ENCODE assay signal across 8 cellular contexts in the genomic region with DNA sequence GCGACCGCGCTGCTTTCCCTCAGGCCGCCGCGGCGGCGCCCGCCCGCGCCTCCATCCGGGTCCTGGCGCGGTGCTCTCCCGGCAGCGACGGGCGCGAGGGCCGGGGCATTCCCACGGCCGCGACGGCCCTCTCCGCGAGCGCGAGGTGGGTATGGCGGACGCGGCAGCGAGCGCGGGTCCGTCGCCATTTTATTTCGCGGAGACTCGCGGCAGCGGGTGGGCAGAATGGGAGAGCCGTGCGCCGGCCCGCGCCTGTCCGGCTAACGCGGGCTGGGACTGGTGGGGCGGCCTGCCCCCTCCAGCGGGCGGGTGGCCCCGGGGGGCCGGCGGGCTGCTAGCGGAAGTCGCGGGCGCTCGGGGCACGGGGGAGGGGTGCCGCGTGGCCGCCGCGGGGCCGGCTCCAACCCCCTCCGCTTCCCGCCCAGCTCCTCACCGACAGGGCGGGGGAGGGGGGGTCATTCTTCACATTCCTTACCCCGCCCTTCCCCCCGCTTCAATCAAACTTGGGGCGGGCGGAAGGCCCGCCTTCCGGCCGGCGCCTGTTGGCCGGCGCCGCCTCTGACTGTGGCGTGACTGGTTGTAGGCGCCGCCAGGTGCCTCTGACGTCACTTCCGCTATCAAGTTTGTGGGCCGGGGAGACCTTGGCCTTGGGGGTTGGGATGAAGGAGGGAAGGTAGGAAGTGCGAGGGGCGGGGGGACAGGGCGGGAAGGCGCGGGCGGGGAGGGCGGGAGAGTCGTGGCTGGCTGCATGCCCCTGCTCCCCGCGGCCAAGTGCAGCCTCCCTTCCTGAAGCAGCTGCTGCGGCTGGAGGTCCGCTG.
DNase-seq lines count a peak whose midpoint lies in the region; ATAC-seq and TF ChIP-seq lines count a peak whose summit lies in the region.

No MANE protein-coding gene starts in this region.

- no peaks in the 10 kb centered on the region for H3K36me3 ChIP-seq in prostate gland
- no peaks in the 10 kb centered on the region for H3K36me3 ChIP-seq in urinary bladder (ENCODE audit: insufficient read depth)

- peak overlapping the region; percentile 95 to 98 for H3K4me3 ChIP-seq in prostate gland
- peak overlapping the region; percentile 97 for H3K4me3 ChIP-seq in urinary bladder (ENCODE audit: low read depth, low read length)

- WGBS in prostate gland: 0% methylated on average over 27 of the region's 100 CpGs
- WGBS in urinary bladder: under 1% methylated on average over 100 of the region's 100 CpGs

- peak; percentile 80 for TF ChIP-seq POLR2A in GM15510 (IDR thresholded peaks at IDR 0.05; ENCODE audit: borderline replicate concordance, extremely low read depth, insufficient read length)
- peak; percentile 95 for TF ChIP-seq POLR2A in prostate gland (IDR thresholded peaks at IDR 0.05)

- TF ChIP-seq CTCF in prostate gland (IDR thresholded peaks at IDR 0.05): peak in 2 of 4 experiments; percentile 25 to 37

- DNase-seq in NCI-H146 treated with DMSO at 0.1 percent for 48 hours (lab: John Stamatoyannopoulos, UW; ENCODE audit: unreplicated experiment): peak; percentile 84
- peak; percentile 90 to 97 (median 93) for DNase-seq in T-helper 1 cell
- peak; percentile 34 to 97 (median 92) for DNase-seq in amygdala (lab: John Stamatoyannopoulos, UW)
- DNase-seq in left ventricle myocardium superior: peak; percentile 98
- peak; percentile 98 for DNase-seq in prostate gland (ENCODE audit: low spot score)

- H3K4me1 ChIP-seq in prostate gland (replicated peaks) (no peaks in the 10 kb centered on the region), urinary bladder (ENCODE audit: insufficient read depth) (peaks cover 3% of the 10 kb centered on the region)

- H3K27ac ChIP-seq in prostate gland: peak overlapping the region; percentile 99 to 100
- peak overlapping the region; percentile 100 for H3K27ac ChIP-seq in urinary bladder (ENCODE audit: low read depth)

- H3K27me3 ChIP-seq in prostate gland (replicated peaks; ENCODE audit: insufficient read depth): no peaks in the 10 kb centered on the region

- H3K9me3 ChIP-seq in prostate gland: no peaks in the 10 kb centered on the region

- ATAC-seq in HG02884 (IDR thresholded peaks at IDR 0.05; ENCODE audit: unreplicated experiment) (peak; percentile 58), left ventricle myocardium superior (peak; percentile 81)

- intact Hi-C loops in left ventricle myocardium superior (cut with micrococcal nuclease): loop anchor here (5.0 kb wide), 1 partner anchor 984 kb away; a partner anchor contains a TSS
- intact Hi-C loops in prostate gland (cut with DNase I): loop anchor here (1.0 kb wide), 2 partner anchors 27 to 31 kb away; no protein-coding TSS in a partner anchor

Comparison
In these comparisons a context has a peak if more than half of its experiments do, and no peak if none do; other contexts are left out.
1. Peak in every context shown above with its lines: DNase-seq, ATAC-seq, H3K4me3 ChIP-seq and H3K27ac ChIP-seq.